17 cellular contexts compared by ENCODE assay signal in genomic region chr17:72566671-72567484, GRCh38.
DNase-seq lines count a peak whose midpoint lies in the region; ATAC-seq, FAIRE-seq and TF ChIP-seq lines count a peak whose summit lies in the region.
"Had no signal": no experiment of that assay in that cellular context is flagged by ENCODE, and none has a peak within 500 bp of the region (broad histone marks: within the 10 kb centered on the region; RNA-seq: fewer than 3 reads in every experiment).

No MANE protein-coding gene starts in this region.

- peaks cover 5% of the 10 kb centered on the region for H3K4me1 Mint-ChIP-seq in activated naive CD8-positive, alpha-beta T cell treated with anti-CD3 and anti-CD28 coated beads, Interleukin-2, amount 10 ng/mL, durations not matched to agents 7 days and 5 days
- no peaks in the 10 kb centered on the region for H3K4me1 Mint-ChIP-seq in activated naive CD8-positive, alpha-beta T cell treated with anti-CD3 and anti-CD28 coated beads for 36 hours
- peaks cover 45% of the 10 kb centered on the region for H3K4me1 Mint-ChIP-seq in brain

- no peak for ATAC-seq in activated naive CD8-positive, alpha-beta T cell treated with anti-CD3 and anti-CD28 coated beads, Interleukin-2, amount 10 ng/mL, durations not matched to agents 7 days and 5 days (ENCODE audit: low read depth)
- ATAC-seq in GM21619 (IDR thresholded peaks at IDR 0.05; ENCODE audit: unreplicated experiment), result no peak
- ATAC-seq: activated naive CD4-positive, alpha-beta T cell treated with anti-CD3 and anti-CD28 coated beads, Interleukin-2, amount 50 U/mL, for 72 hours; gastroesophageal sphincter had no signal

- H3K27me3 Mint-ChIP-seq in activated naive CD8-positive, alpha-beta T cell treated with anti-CD3 and anti-CD28 coated beads, Interleukin-2, amount 10 ng/mL, durations not matched to agents 7 days and 5 days, result peaks cover 8% of the 10 kb centered on the region
- H3K27me3 Mint-ChIP-seq in activated naive CD8-positive, alpha-beta T cell treated with anti-CD3 and anti-CD28 coated beads for 36 hours, result peaks cover 2% of the 10 kb centered on the region
- H3K27me3 Mint-ChIP-seq in brain, result peaks cover 8% of the 10 kb centered on the region

- H3K36me3 ChIP-seq in MM.1S (replicated peaks; ENCODE audit: insufficient read depth, low read length), result no peaks in the 10 kb centered on the region
- H3K36me3 ChIP-seq in prostate gland, result no peaks in the 10 kb centered on the region
- H3K36me3 ChIP-seq: gastroesophageal sphincter, uterus had no signal

- peak overlapping the region; percentile 66 for H3K4me2 ChIP-seq in MM.1S (ENCODE audit: low read depth, low read length)

- peak overlapping the region; percentile 25; the same call in 1 of the 2 replicates for H3K27ac ChIP-seq in MM.1S (ENCODE audit: low read length)
- H3K27ac ChIP-seq in prostate gland, result no peak overlapping the region
- H3K27ac ChIP-seq: gastroesophageal sphincter, uterus had no signal

- peaks cover 97% of the 10 kb centered on the region for H3K79me2 ChIP-seq in MM.1S (ENCODE audit: low read length)

- intact Hi-C loops in prostate gland (cut with DNase I), result no loop called here

- peak overlapping the region; percentile 5 for H3K4me3 Mint-ChIP-seq in activated naive CD8-positive, alpha-beta T cell treated with anti-CD3 and anti-CD28 coated beads, Interleukin-2, amount 10 ng/mL, durations not matched to agents 7 days and 5 days
- no peak overlapping the region for H3K4me3 Mint-ChIP-seq in activated naive CD8-positive, alpha-beta T cell treated with anti-CD3 and anti-CD28 coated beads for 36 hours
- peak overlapping the region in 1 of 5 experiments; percentile 1 for H3K4me3 Mint-ChIP-seq in brain

- no peak overlapping the region for H3K27ac Mint-ChIP-seq in activated naive CD8-positive, alpha-beta T cell treated with anti-CD3 and anti-CD28 coated beads, Interleukin-2, amount 10 ng/mL, durations not matched to agents 7 days and 5 days
- H3K27ac Mint-ChIP-seq in activated naive CD8-positive, alpha-beta T cell treated with anti-CD3 and anti-CD28 coated beads for 36 hours, result no peak overlapping the region
- peak overlapping the region in 3 of 5 experiments; percentile 8 to 40 (median 13) for H3K27ac Mint-ChIP-seq in brain

- POLR2A ChIA-PET in activated naive CD8-positive, alpha-beta T cell treated with anti-CD3 and anti-CD28 coated beads, Interleukin-2, amount 10 ng/mL, durations not matched to agents 7 days and 5 days (lab: Charles Lee), result no interaction called here

- no peak for TF ChIP-seq POLR2A in H54 (IDR thresholded peaks at IDR 0.05; ENCODE audit: low read depth, low read length)
- TF ChIP-seq POLR2A in prostate gland (IDR thresholded peaks at IDR 0.05), result no peak

- H3K4me1 ChIP-seq in MM.1S (ENCODE audit: low read length) (peaks cover 7% of the 10 kb centered on the region; the same call in 1 of the 2 replicates), prostate gland (replicated peaks) (no peaks in the 10 kb centered on the region)
- H3K4me1 ChIP-seq: gastroesophageal sphincter, uterus had no signal

- no peaks in the 10 kb centered on the region for H3K9me2 ChIP-seq in MM.1S (replicated peaks; ENCODE audit: insufficient read depth, low read length)

- H3K9ac ChIP-seq in MM.1S (ENCODE audit: low read length), result peak overlapping the region; percentile 8; the same call in 1 of the 2 replicates

- H3K9me3 Mint-ChIP-seq in activated naive CD8-positive, alpha-beta T cell treated with anti-CD3 and anti-CD28 coated beads, Interleukin-2, amount 10 ng/mL, durations not matched to agents 7 days and 5 days, result no peaks in the 10 kb centered on the region
- H3K9me3 Mint-ChIP-seq in activated naive CD8-positive, alpha-beta T cell treated with anti-CD3 and anti-CD28 coated beads for 36 hours, result no peaks in the 10 kb centered on the region
- H3K9me3 Mint-ChIP-seq in brain, result peaks cover 0 to 5% (median 0%) of the 10 kb centered on the region in 5 experiments
- H3K9me3 Mint-ChIP-seq: activated naive CD4-positive, alpha-beta T cell treated with anti-CD3 and anti-CD28 coated beads, Interleukin-2, amount 50 U/mL, for 72 hours had no signal

- H4K20me1 ChIP-seq in MM.1S (ENCODE audit: insufficient read depth, low read length), result 0 out of 2 replicates have a peak, but pooled peaks cover under 1% of the 10 kb centered on the region

- H3K9me3 ChIP-seq in MM.1S (replicated peaks; ENCODE audit: insufficient read depth, low read length) (no peaks in the 10 kb centered on the region), prostate gland (no peaks in the 10 kb centered on the region)
- H3K9me3 ChIP-seq: gastroesophageal sphincter, uterus had no signal

- H3K27me3 ChIP-seq in MM.1S (replicated peaks; ENCODE audit: insufficient read depth, low read length) (no peaks in the 10 kb centered on the region), prostate gland (replicated peaks; ENCODE audit: insufficient read depth) (peaks cover 6% of the 10 kb centered on the region)
- H3K27me3 ChIP-seq: uterus had no signal

- H3K36me3 Mint-ChIP-seq in activated naive CD8-positive, alpha-beta T cell treated with anti-CD3 and anti-CD28 coated beads, Interleukin-2, amount 10 ng/mL, durations not matched to agents 7 days and 5 days, result no peaks in the 10 kb centered on the region
- no peaks in the 10 kb centered on the region for H3K36me3 Mint-ChIP-seq in activated naive CD8-positive, alpha-beta T cell treated with anti-CD3 and anti-CD28 coated beads for 36 hours
- no peaks in the 10 kb centered on the region for H3K36me3 Mint-ChIP-seq in brain
- H3K36me3 Mint-ChIP-seq: activated naive CD4-positive, alpha-beta T cell treated with anti-CD3 and anti-CD28 coated beads, Interleukin-2, amount 50 U/mL, for 72 hours had no signal

- peak; percentile 9; the same call in 1 of the 2 replicates for TF ChIP-seq CTCF in MM.1S (IDR thresholded peaks at IDR 0.05; ENCODE audit: low read length)
- TF ChIP-seq CTCF in brain (conservative IDR thresholded peaks at IDR 0.05), result no peak
- TF ChIP-seq CTCF in prostate gland (IDR thresholded peaks at IDR 0.05), result no peak

- H2AFZ ChIP-seq in MM.1S (ENCODE audit: low read length), result no peak overlapping the region; the same call in 1 of the 2 replicates

- FAIRE-seq in H54 (lab: Jason Lieb, UNC), result no peak

- no peaks in the 10 kb centered on the region for H3F3A ChIP-seq in MM.1S (ENCODE audit: insufficient read depth, low read length)

- DNase-seq in activated naive CD8-positive, alpha-beta T cell treated with anti-CD3 and anti-CD28 coated beads, Interleukin-2, amount 10 ng/mL, durations not matched to agents 7 days and 5 days, result no peak
- no peak for DNase-seq in activated naive CD8-positive, alpha-beta T cell treated with anti-CD3 and anti-CD28 coated beads for 36 hours
- DNase-seq in MM.1S (peak; percentile 36), H54 (ENCODE audit: insufficient read length, low spot score) (no peak), EL (no peak), prostate gland (ENCODE audit: low spot score) (no peak)
- DNase-seq: dorsolateral prefrontal cortex; erythroblast; NCI-H1694; NCI-H446 treated with DMSO at 0.1 percent for 48 hours; SIG-M5; stimulated activated CD4-positive, alpha-beta T cell treated with anti-CD3 and anti-CD28 coated beads, Interleukin-2, amount 100 ng/mL, for 24 hours; uterus had no signal

- 82% methylated on average over 8 of the region's 8 CpGs for WGBS in prostate gland

- peak overlapping the region; percentile 43 for H3K4me3 ChIP-seq in MM.1S (ENCODE audit: low read length)
- H3K4me3 ChIP-seq in prostate gland, result no peak overlapping the region
- H3K4me3 ChIP-seq: gastroesophageal sphincter, uterus had no signal

Comparison
In these comparisons a context has a peak if more than half of its experiments do, and no peak if none do; other contexts are left out.
1. H3K27ac Mint-ChIP-seq: peak in brain (3 of 5); none in activated naive CD8-positive, alpha-beta T cell treated with anti-CD3 and anti-CD28 coated beads, Interleukin-2, amount 10 ng/mL, durations not matched to agents 7 days and 5 days (single experiment) and activated naive CD8-positive, alpha-beta T cell treated with anti-CD3 and anti-CD28 coated beads for 36 hours (single experiment).